ENCODE assay signal across 10 cellular contexts in the genomic region with DNA sequence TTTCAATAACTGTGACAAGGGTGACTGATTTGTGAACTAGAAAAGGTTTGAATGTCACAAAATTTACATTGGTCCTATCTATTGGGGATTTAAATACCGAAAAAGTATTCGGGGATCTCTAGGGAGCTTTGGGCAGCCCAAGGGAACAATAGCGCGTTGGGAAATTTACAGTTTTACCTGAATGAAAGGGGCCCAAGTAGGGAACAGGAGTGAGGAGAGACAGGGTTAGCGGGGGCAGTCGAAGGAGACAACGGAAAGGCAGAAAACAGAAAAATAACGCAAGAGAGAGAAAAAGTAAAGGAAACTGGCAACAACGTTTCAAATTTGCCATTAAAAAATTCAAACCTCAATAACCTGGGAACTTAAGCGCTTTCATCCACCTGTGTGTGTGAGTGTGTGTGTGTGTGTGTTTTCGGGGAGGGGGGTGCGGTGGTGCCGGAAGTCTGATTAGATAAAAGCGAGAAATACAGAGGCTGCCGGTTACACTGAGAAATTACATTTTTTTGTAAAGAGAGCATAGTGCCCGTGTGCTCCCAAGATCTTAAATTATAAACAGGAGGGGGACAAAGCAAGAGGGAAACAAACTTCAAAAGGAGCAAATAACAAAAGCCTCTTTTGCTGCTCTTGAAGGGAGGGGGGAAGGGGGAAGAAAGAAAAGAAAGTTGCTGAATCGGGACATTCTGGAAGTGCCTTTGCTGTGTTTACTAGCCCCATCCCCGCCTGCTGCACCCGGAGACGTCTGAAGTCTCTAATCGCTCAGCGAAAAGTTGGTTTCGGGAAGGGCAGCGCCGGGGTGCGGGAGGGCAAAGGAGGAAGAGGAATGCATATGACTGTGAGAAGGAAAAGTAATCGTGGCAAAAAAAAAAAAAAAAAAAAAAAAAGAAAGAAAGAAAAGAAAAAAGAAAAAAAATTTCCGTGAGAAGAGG. TPM values are rescaled to one million over a fixed set of nuclear protein-coding genes. Genes with fewer than 3 reads are reported as not detected.
DNase-seq lines count a peak whose midpoint lies in the region; ATAC-seq and TF ChIP-seq lines count a peak whose summit lies in the region.
"Had no signal": no experiment of that assay in that cellular context is flagged by ENCODE, and none has a peak within 500 bp of the region (broad histone marks: within the 10 kb centered on the region; RNA-seq: fewer than 3 reads in every experiment).

No MANE protein-coding gene starts in this region.

- DNase-seq in activated T-cell treated with anti-CD3 and anti-CD28 coated beads, Interleukin-2, amount 50 U/mL, for 24 hours: no peak
- no peak for DNase-seq in activated T-cell treated with anti-CD3 and anti-CD28 coated beads for 4 hours
- no peak for DNase-seq in activated CD4-positive, alpha-beta memory T cell treated with anti-CD3 and anti-CD28 coated beads, Interleukin-2, amount 10 ng/mL, durations not matched to agents 7 days and 5 days
- no peak for DNase-seq in stimulated activated naive B cell treated with anti-CD40 and anti-IgM and Interleukin-4, amounts not matched to agents 10 μg/mL and 1 μg/mL and 100 μg/mL, for 72 hours
- no peak for DNase-seq in GM10266 (ENCODE audit: extremely low spot score)
- no peak for DNase-seq in MM.1S
- DNase-seq in DMS 273 treated with DMSO at 0.1 percent for 48 hours (lab: John Stamatoyannopoulos, UW): no peak
- DNase-seq: BE2C had no signal

- H3K4me1 Mint-ChIP-seq in activated T-cell treated with anti-CD3 and anti-CD28 coated beads, Interleukin-2, amount 50 U/mL, for 24 hours (ENCODE audit: low read depth): peaks cover 38% of the 10 kb centered on the region
- H3K4me1 Mint-ChIP-seq in activated CD4-positive, alpha-beta memory T cell treated with anti-CD3 and anti-CD28 coated beads, Interleukin-2, amount 10 ng/mL, durations not matched to agents 7 days and 5 days: peaks cover 22% of the 10 kb centered on the region
- H3K4me1 Mint-ChIP-seq in stimulated activated naive B cell treated with anti-CD40 and anti-IgM and Interleukin-4, amounts not matched to agents 10 μg/mL and 1 μg/mL and 100 μg/mL, for 72 hours: peaks cover 19 to 42% of the 10 kb centered on the region in 2 donors

- no peaks in the 10 kb centered on the region for H3K4me1 ChIP-seq in MM.1S (ENCODE audit: low read length)
- H3K4me1 ChIP-seq: BE2C had no signal

- H3K79me2 ChIP-seq in MM.1S (ENCODE audit: low read length): no peaks in the 10 kb centered on the region

- POLR2A ChIA-PET in activated CD4-positive, alpha-beta memory T cell treated with anti-CD3 and anti-CD28 coated beads, Interleukin-2, amount 10 ng/mL, durations not matched to agents 7 days and 5 days (lab: Charles Lee): no interaction called here

- CTCF ChIA-PET in activated CD4-positive, alpha-beta memory T cell treated with anti-CD3 and anti-CD28 coated beads, Interleukin-2, amount 10 ng/mL, durations not matched to agents 7 days and 5 days (lab: Charles Lee): no interaction called here

- peak overlapping the region; percentile 34; the same call in 1 of the 2 replicates for H3K4me3 ChIP-seq in iPS-18c (ENCODE audit: insufficient read depth, low read depth, low read length)
- no peak overlapping the region for H3K4me3 ChIP-seq in MM.1S (ENCODE audit: low read length)
- H3K4me3 ChIP-seq: lung had no signal

- H3K27me3 Mint-ChIP-seq in activated T-cell treated with anti-CD3 and anti-CD28 coated beads, Interleukin-2, amount 50 U/mL, for 24 hours: peaks cover 89% of the 10 kb centered on the region
- H3K27me3 Mint-ChIP-seq in activated CD4-positive, alpha-beta memory T cell treated with anti-CD3 and anti-CD28 coated beads, Interleukin-2, amount 10 ng/mL, durations not matched to agents 7 days and 5 days: peaks cover 82% of the 10 kb centered on the region
- H3K27me3 Mint-ChIP-seq in stimulated activated naive B cell treated with anti-CD40 and anti-IgM and Interleukin-4, amounts not matched to agents 10 μg/mL and 1 μg/mL and 100 μg/mL, for 72 hours: peaks cover 81 to 92% of the 10 kb centered on the region in 2 donors

- H2AFZ ChIP-seq in MM.1S (ENCODE audit: low read length): no peak overlapping the region

- no peaks in the 10 kb centered on the region for H3F3A ChIP-seq in MM.1S (ENCODE audit: insufficient read depth, low read length)

- no peaks in the 10 kb centered on the region for H3K9me2 ChIP-seq in MM.1S (replicated peaks; ENCODE audit: insufficient read depth, low read length)

- TF ChIP-seq CTCF in GM10266 (IDR thresholded peaks at IDR 0.05; ENCODE audit: control insufficient read depth, insufficient read depth, low read depth, missing control alignments) (no peak), MM.1S (IDR thresholded peaks at IDR 0.05; ENCODE audit: low read length) (no peak)

- no peak overlapping the region for H3K4me3 Mint-ChIP-seq in activated T-cell treated with anti-CD3 and anti-CD28 coated beads, Interleukin-2, amount 50 U/mL, for 24 hours
- H3K4me3 Mint-ChIP-seq in activated CD4-positive, alpha-beta memory T cell treated with anti-CD3 and anti-CD28 coated beads, Interleukin-2, amount 10 ng/mL, durations not matched to agents 7 days and 5 days: peak overlapping the region; percentile 22
- peak overlapping the region; percentile 53 to 57 for H3K4me3 Mint-ChIP-seq in stimulated activated naive B cell treated with anti-CD40 and anti-IgM and Interleukin-4, amounts not matched to agents 10 μg/mL and 1 μg/mL and 100 μg/mL, for 72 hours

- no peaks in the 10 kb centered on the region for H3K9me3 ChIP-seq in iPS-18c (ENCODE audit: control insufficient read depth, insufficient read depth, low read length)
- no peaks in the 10 kb centered on the region for H3K9me3 ChIP-seq in MM.1S (replicated peaks; ENCODE audit: insufficient read depth, low read length)

- ATAC-seq in stimulated activated naive B cell treated with anti-CD40 and anti-IgM and Interleukin-4, amounts not matched to agents 10 μg/mL and 1 μg/mL and 100 μg/mL, for 72 hours (replicated peaks): no peak

- H4K20me1 ChIP-seq in MM.1S (ENCODE audit: insufficient read depth, low read length): no peaks in the 10 kb centered on the region

- no peak overlapping the region for H3K27ac ChIP-seq in MM.1S (ENCODE audit: low read length)

- H3K36me3 ChIP-seq in MM.1S (replicated peaks; ENCODE audit: insufficient read depth, low read length): no peaks in the 10 kb centered on the region
- H3K36me3 ChIP-seq: BE2C had no signal

- H3K9ac ChIP-seq in MM.1S (ENCODE audit: low read length): no peak overlapping the region

- H3K36me3 Mint-ChIP-seq in activated T-cell treated with anti-CD3 and anti-CD28 coated beads, Interleukin-2, amount 50 U/mL, for 24 hours (ENCODE audit: low read depth): no peaks in the 10 kb centered on the region
- peaks cover 36% of the 10 kb centered on the region for H3K36me3 Mint-ChIP-seq in activated CD4-positive, alpha-beta memory T cell treated with anti-CD3 and anti-CD28 coated beads, Interleukin-2, amount 10 ng/mL, durations not matched to agents 7 days and 5 days (ENCODE audit: low read depth)
- H3K36me3 Mint-ChIP-seq in stimulated activated naive B cell treated with anti-CD40 and anti-IgM and Interleukin-4, amounts not matched to agents 10 μg/mL and 1 μg/mL and 100 μg/mL, for 72 hours: peaks cover 12 to 28% of the 10 kb centered on the region in 2 donors

- H3K27me3 ChIP-seq in MM.1S (replicated peaks; ENCODE audit: insufficient read depth, low read length): no peaks in the 10 kb centered on the region

- H3K27ac Mint-ChIP-seq in activated T-cell treated with anti-CD3 and anti-CD28 coated beads, Interleukin-2, amount 50 U/mL, for 24 hours: peak overlapping the region; percentile 67
- peak overlapping the region; percentile 57 for H3K27ac Mint-ChIP-seq in activated CD4-positive, alpha-beta memory T cell treated with anti-CD3 and anti-CD28 coated beads, Interleukin-2, amount 10 ng/mL, durations not matched to agents 7 days and 5 days
- H3K27ac Mint-ChIP-seq in stimulated activated naive B cell treated with anti-CD40 and anti-IgM and Interleukin-4, amounts not matched to agents 10 μg/mL and 1 μg/mL and 100 μg/mL, for 72 hours: peak overlapping the region; percentile 94

- no peak overlapping the region for H3K4me2 ChIP-seq in MM.1S (ENCODE audit: low read depth, low read length)

- H3K9me3 Mint-ChIP-seq in activated T-cell treated with anti-CD3 and anti-CD28 coated beads, Interleukin-2, amount 50 U/mL, for 24 hours: peaks cover 6% of the 10 kb centered on the region
- peaks cover 11% of the 10 kb centered on the region for H3K9me3 Mint-ChIP-seq in activated CD4-positive, alpha-beta memory T cell treated with anti-CD3 and anti-CD28 coated beads, Interleukin-2, amount 10 ng/mL, durations not matched to agents 7 days and 5 days
- H3K9me3 Mint-ChIP-seq in stimulated activated naive B cell treated with anti-CD40 and anti-IgM and Interleukin-4, amounts not matched to agents 10 μg/mL and 1 μg/mL and 100 μg/mL, for 72 hours: peaks cover 3 to 10% of the 10 kb centered on the region in 2 donors

RNA-seq across cellular contexts. Expression of gene ZIC1, which starts 0.7 kb away (rescaled TPM):
- not detected for total RNA-seq in activated CD4-positive, alpha-beta memory T cell treated with anti-CD3 and anti-CD28 coated beads, Interleukin-2, amount 10 ng/mL, durations not matched to agents 7 days and 5 days
- total RNA-seq: lung had no signal

RNA-seq across cellular contexts. Expression of gene ZIC4, which starts 2.1 kb away (rescaled TPM):
- total RNA-seq in activated CD4-positive, alpha-beta memory T cell treated with anti-CD3 and anti-CD28 coated beads, Interleukin-2, amount 10 ng/mL, durations not matched to agents 7 days and 5 days: not detected
- total RNA-seq: lung had no signal
